ENCODE assay signal across 7 cellular contexts in genomic region chr5:84163671-84164070, GRCh38.
"Had no signal": no experiment of that assay in that cellular context is flagged by ENCODE, and none has a peak within 500 bp of the region (broad histone marks: within the 10 kb centered on the region; RNA-seq: fewer than 3 reads in every experiment).

No MANE protein-coding gene starts in this region.

- DNase-seq: IMR-90, KBM-7, KG1 had no signal

- ATAC-seq: K562 had no signal

- H3K4me2 ChIP-seq: KMS-11 had no signal

- FAIRE-seq: HTR-8/SVneo, K562 had no signal

- H3K9ac ChIP-seq: KMS-11 had no signal

- H3K27ac ChIP-seq: HL-60, KMS-11 had no signal

- H3K4me3 ChIP-seq: K562 had no signal
